In genomic region chr12:12839439-12839838, GRCh38 we compare ENCODE assay signal across 2 cellular contexts. TPM values are rescaled to one million over a fixed set of nuclear protein-coding genes. Genes with fewer than 3 reads are reported as not detected.
"Had no signal": no experiment of that assay in that cellular context is flagged by ENCODE, and none has a peak within 500 bp of the region (broad histone marks: within the 10 kb centered on the region; RNA-seq: fewer than 3 reads in every experiment).

No MANE protein-coding gene starts in this region.

RNA-seq across cellular contexts. Expression of gene GPRC5A, which starts 51.9 kb away (rescaled TPM):
- total RNA-seq: activated CD8-positive, alpha-beta memory T cell treated with anti-CD3 and anti-CD28 coated beads, Interleukin-2, amount 10 ng/mL, durations not matched to agents 7 days and 5 days; neural crest cell had no signal
